24 cellular contexts compared by ENCODE assay signal in genomic region chr5:147190236-147190815, GRCh38. TPM values are rescaled to one million over a fixed set of nuclear protein-coding genes. Genes with fewer than 3 reads are reported as not detected.
A peak's percentile ranks its signal among the peaks of the same experiment; 100 is the strongest.
DNase-seq lines count a peak whose midpoint lies in the region; ATAC-seq, FAIRE-seq and TF ChIP-seq lines count a peak whose summit lies in the region.
"Had no signal": no experiment of that assay in that cellular context is flagged by ENCODE, and none has a peak within 500 bp of the region (broad histone marks: within the 10 kb centered on the region; RNA-seq: fewer than 3 reads in every experiment).

No MANE protein-coding gene starts in this region.

- CTCF ChIA-PET in PC-9 (lab: Charles Lee), result no interaction called here

- H3K27me3 ChIP-seq in GM23248 (replicated peaks; ENCODE audit: insufficient read depth) (no peaks in the 10 kb centered on the region), PC-9 (ENCODE audit: insufficient read depth, low read depth) (peaks cover 3% of the 10 kb centered on the region; the same call in 1 of the 2 replicates)
- H3K27me3 ChIP-seq: BE2C, upper lobe of left lung had no signal

- no TSS peak for BruUV-seq in PC-9 (replicated peaks; lab: Mats Ljungman, UMichigan)

- H3K36me3 ChIP-seq in GM23248 (ENCODE audit: low read depth) (no peaks in the 10 kb centered on the region), PC-9 (ENCODE audit: low read depth) (no peaks in the 10 kb centered on the region)
- H3K36me3 ChIP-seq: BE2C, upper lobe of left lung had no signal

- DNase-seq in GM23248 (peak; percentile 19), amniotic epithelial cell (ENCODE audit: low read depth) (peak; percentile 24), globus pallidus (ENCODE audit: low spot score) (peak; percentile 75), superior temporal gyrus (ENCODE audit: extremely low spot score) (peak; percentile 54), D721Med (ENCODE audit: insufficient read length, low spot score) (no peak), PC-9 (no peak)
- DNase-seq: activated gamma-delta T cell; BE2C; HFFc6; KBM-7; mucosa of descending colon; MV-4-11; NCI-H1930; NCI-H345; OCI-M1; SIG-M5; stimulated activated CD4-positive, alpha-beta T cell treated with anti-CD3 and anti-CD28 coated beads, Interleukin-4, amount 100 ng/mL, for 24 hours; T-helper 17 cell; upper lobe of left lung had no signal

- H2AFZ ChIP-seq in GM23248 (no peak overlapping the region), PC-9 (no peak overlapping the region)

- 25 to 31% methylated on average over 1 of the region's 1 CpG for WGBS in GM23248 (ENCODE audit: low coverage in 1 of 2, low lambda C conversion rate in 2 of 2, missing lambda C conversion rate in 2 of 2), 2 experiments

- H3K4me3 ChIP-seq in GM23248 (no peak overlapping the region), PC-9 (no peak overlapping the region)
- H3K4me3 ChIP-seq: mucosa of descending colon, smooth muscle cell, upper lobe of left lung had no signal

- H4K20me1 ChIP-seq in GM23248 (ENCODE audit: insufficient read depth) (no peaks in the 10 kb centered on the region), PC-9 (ENCODE audit: insufficient read depth) (no peaks in the 10 kb centered on the region)

- H3F3A ChIP-seq in GM23248 (ENCODE audit: insufficient read depth), result no peaks in the 10 kb centered on the region
- no peaks in the 10 kb centered on the region for H3F3A ChIP-seq in PC-9 (ENCODE audit: insufficient read depth, low read depth)

- H3K79me2 ChIP-seq in GM23248 (ENCODE audit: insufficient read depth) (no peaks in the 10 kb centered on the region), PC-9 (ENCODE audit: low read depth) (no peaks in the 10 kb centered on the region)

- intact Hi-C loops in PC-9 (cut with micrococcal nuclease; ENCODE audit: unreplicated experiment), result no loop called here

- H3K9me3 ChIP-seq in GM23248 (ENCODE audit: low read depth) (no peaks in the 10 kb centered on the region), PC-9 (ENCODE audit: insufficient read depth, low read depth) (no peaks in the 10 kb centered on the region)
- H3K9me3 ChIP-seq: BE2C, mucosa of descending colon, upper lobe of left lung had no signal

- in situ Hi-C loops in GM23248 (cut with MboI), result loop anchor here (10.0 kb wide), 1 partner anchor 646 kb away; no protein-coding TSS in a partner anchor

- H3K4me1 ChIP-seq in GM23248 (ENCODE audit: insufficient read depth) (no peaks in the 10 kb centered on the region), PC-9 (replicated peaks; ENCODE audit: insufficient read depth) (no peaks in the 10 kb centered on the region)

- no peak for FAIRE-seq in D721Med (lab: Jason Lieb, UNC)
- FAIRE-seq: GM18507 had no signal

- H3K9me2 ChIP-seq in GM23248 (ENCODE audit: insufficient read depth), result no peaks in the 10 kb centered on the region
- H3K9me2 ChIP-seq in PC-9 (ENCODE audit: insufficient read depth), result no peaks in the 10 kb centered on the region

- no peak for ATAC-seq in GM21367 (IDR thresholded peaks at IDR 0.05; ENCODE audit: unreplicated experiment)
- ATAC-seq: esophagus mucosa, mucosa of descending colon, T-helper 17 cell had no signal

- POLR2A ChIA-PET in PC-9 (lab: Charles Lee; ENCODE audit: unreplicated experiment), result no interaction called here

- H3K27ac ChIP-seq in GM23248 (no peak overlapping the region), PC-9 (no peak overlapping the region)
- H3K27ac ChIP-seq: upper lobe of left lung, VCaP had no signal

- H3K4me2 ChIP-seq in GM23248 (ENCODE audit: unreplicated experiment) (no peak overlapping the region), PC-9 (no peak overlapping the region)
- H3K4me2 ChIP-seq: smooth muscle cell had no signal

- H3K9ac ChIP-seq in GM23248, result no peak overlapping the region

- no peak for TF ChIP-seq CTCF in D721Med (IDR thresholded peaks at IDR 0.05; ENCODE audit: insufficient read depth, missing control alignments)
- no peak for TF ChIP-seq CTCF in PC-9 (conservative IDR thresholded peaks at IDR 0.05)

RNA-seq across cellular contexts. Expression of gene STK32A, which starts 44.5 kb away (rescaled TPM):
- 1.3 and 1.5 TPM in 2 replicates for total RNA-seq in GM23248 (2014; rRNA removed; shearing (Covaris generic))
- 0.48 and 1.3 TPM in 2 replicates for polyA plus RNA-seq in GM23248 (2016; fragmentation: Nextera tagmentation; extraction: Ambion mirVana)
- not detected in 2 replicates for total RNA-seq in PC-9 (2021)
- total RNA-seq: T-helper 17 cell had no signal

Comparison
In these comparisons a context has a peak if more than half of its experiments do, and no peak if none do; other contexts are left out.
1. DNase-seq: peak in GM23248 (single experiment), amniotic epithelial cell (single experiment), globus pallidus (single experiment) and superior temporal gyrus (single experiment); none in D721Med (single experiment) and PC-9 (0 of 2).